Comparison of ENCODE assay signal across 26 cellular contexts in genomic region chr7:96654630-96655188, GRCh38. TPM values are rescaled to one million over a fixed set of nuclear protein-coding genes. Genes with fewer than 3 reads are reported as not detected.
DNase-seq lines count a peak whose midpoint lies in the region; ATAC-seq and TF ChIP-seq lines count a peak whose summit lies in the region.
"Had no signal": no experiment of that assay in that cellular context is flagged by ENCODE, and none has a peak within 500 bp of the region (broad histone marks: within the 10 kb centered on the region; RNA-seq: fewer than 3 reads in every experiment).

No MANE protein-coding gene starts in this region.

- H3K27me3 Mint-ChIP-seq in CD14-positive monocyte (ENCODE audit: low read depth in 3 of 3), result peaks cover 0 to 2% (median 2%) of the 10 kb centered on the region in 3 donors
- no peaks in the 10 kb centered on the region for H3K27me3 Mint-ChIP-seq in naive thymus-derived CD4-positive, alpha-beta T cell
- H3K27me3 Mint-ChIP-seq: activated naive CD8-positive, alpha-beta T cell treated with anti-CD3 and anti-CD28 coated beads, Interleukin-2, amount 10 ng/mL, durations not matched to agents 7 days and 5 days; IgD-negative memory B cell; T-cell had no signal

- H3K4me1 Mint-ChIP-seq in CD14-positive monocyte, result no peaks in the 10 kb centered on the region
- H3K4me1 Mint-ChIP-seq in naive thymus-derived CD4-positive, alpha-beta T cell, result peaks cover 0 to 5% (median 2%) of the 10 kb centered on the region in 7 donors
- H3K4me1 Mint-ChIP-seq: activated naive CD8-positive, alpha-beta T cell treated with anti-CD3 and anti-CD28 coated beads, Interleukin-2, amount 10 ng/mL, durations not matched to agents 7 days and 5 days; IgD-negative memory B cell; T-cell had no signal

- no peak for TF ChIP-seq CTCF in CD14-positive monocyte (IDR thresholded peaks at IDR 0.05)

- CTCF ChIA-PET in HEK293T (lab: Yijun Ruan, JAX), result interaction anchor here (0.6 kb wide), 1 partner anchor 258 kb away, joined by 3 read pairs; no protein-coding TSS in a partner anchor
- CTCF ChIA-PET in naive thymus-derived CD4-positive, alpha-beta T cell (lab: Charles Lee), result no interaction called here

- peaks cover 0 to 5% (median 0%) of the 10 kb centered on the region in 7 donors for H3K9me3 Mint-ChIP-seq in CD14-positive monocyte
- H3K9me3 Mint-ChIP-seq in naive thymus-derived CD4-positive, alpha-beta T cell, result peaks cover 0 to 13% (median 2%) of the 10 kb centered on the region in 11 donors
- H3K9me3 Mint-ChIP-seq: natural killer cell treated with Interleukin-12 subunit alpha and Interleukin-12 subunit beta and Interleukin-15 and Interleukin-18, amount 100 ng/mL, for 72 hours had no signal

- no peaks in the 10 kb centered on the region for H3K36me3 ChIP-seq in MG63
- H3K36me3 ChIP-seq in naive thymus-derived CD4-positive, alpha-beta T cell (ENCODE audit: control insufficient read depth in 2 of 3, insufficient read depth in 3 of 3, low read length in 3 of 3), result no peaks in the 10 kb centered on the region
- H3K36me3 ChIP-seq: cardiac muscle cell, WERI-Rb-1 had no signal

- POLR2A ChIA-PET in HEK293T (lab: Yijun Ruan, JAX), result no interaction called here
- POLR2A ChIA-PET in naive thymus-derived CD4-positive, alpha-beta T cell (lab: Charles Lee), result no interaction called here

- DNase-seq in DMS153 (lab: John Stamatoyannopoulos, UW), result peak; percentile 85
- peak; percentile 45 for DNase-seq in HEK293T (ENCODE audit: extremely low spot score)
- DNase-seq in NCI-H2081 (lab: John Stamatoyannopoulos, UW), result peak; percentile 79 to 93
- no peak for DNase-seq in CD14-positive monocyte (ENCODE audit: low spot score)
- DNase-seq in MG63, result no peak
- no peak for DNase-seq in naive thymus-derived CD4-positive, alpha-beta T cell
- DNase-seq: activated CD4-positive, alpha-beta T cell treated with anti-CD3 and anti-CD28 coated beads for 48 hours; activated effector memory CD4-positive, alpha-beta T cell treated with Interleukin-2 at 50 U/mL for 16 hours; activated naive CD8-positive, alpha-beta T cell treated with anti-CD3 and anti-CD28 coated beads, Interleukin-2, amount 10 ng/mL, durations not matched to agents 7 days and 5 days; aorta; DND-41; effector CD4-positive, alpha-beta T cell; NCI-H1105 treated with DMSO at 0.1 percent for 48 hours; NCI-H82; OCI-M1; stimulated activated CD4-positive, alpha-beta T cell treated with anti-CD3 and anti-CD28 coated beads, Interleukin-4, amount 100 ng/mL, for 4 hours; T-cell; WERI-Rb-1 had no signal

- no peak overlapping the region for H3K27ac Mint-ChIP-seq in CD14-positive monocyte
- no peak overlapping the region for H3K27ac Mint-ChIP-seq in naive thymus-derived CD4-positive, alpha-beta T cell
- H3K27ac Mint-ChIP-seq: activated naive CD8-positive, alpha-beta T cell treated with anti-CD3 and anti-CD28 coated beads, Interleukin-2, amount 10 ng/mL, durations not matched to agents 7 days and 5 days; IgD-negative memory B cell; natural killer cell treated with Interleukin-12 subunit alpha and Interleukin-12 subunit beta and Interleukin-15 and Interleukin-18, amount 100 ng/mL, for 72 hours; T-cell had no signal

- ATAC-seq in esophagus mucosa, result peak; percentile 77
- ATAC-seq in naive thymus-derived CD4-positive, alpha-beta T cell, result no peak
- ATAC-seq: natural killer cell treated with Interleukin-12 subunit alpha and Interleukin-12 subunit beta and Interleukin-15 and Interleukin-18, amount 100 ng/mL, for 72 hours; T-cell had no signal

- H3K27ac ChIP-seq in naive thymus-derived CD4-positive, alpha-beta T cell (ENCODE audit: low read depth, low read length), result no peak overlapping the region
- H3K27ac ChIP-seq: C4-2B, cardiac muscle cell, hepatocyte, tibial nerve, WERI-Rb-1 had no signal

- no peaks in the 10 kb centered on the region for H3K9me3 ChIP-seq in MG63
- H3K9me3 ChIP-seq in naive thymus-derived CD4-positive, alpha-beta T cell (ENCODE audit: control insufficient read depth in 2 of 3, low read length in 3 of 3), result no peaks in the 10 kb centered on the region
- H3K9me3 ChIP-seq: tibial nerve had no signal

- no peaks in the 10 kb centered on the region for H3K4me1 ChIP-seq in naive thymus-derived CD4-positive, alpha-beta T cell (ENCODE audit: control insufficient read depth in 2 of 2, insufficient read depth in 2 of 2, low read length in 2 of 2)
- H3K4me1 ChIP-seq: tibial nerve had no signal

- no peaks in the 10 kb centered on the region for H3K27me3 ChIP-seq in MG63
- H3K27me3 ChIP-seq in naive thymus-derived CD4-positive, alpha-beta T cell (ENCODE audit: control insufficient read depth in 2 of 2, insufficient read depth in 2 of 2, low read length in 2 of 2), result no peaks in the 10 kb centered on the region
- H3K27me3 ChIP-seq: cardiac muscle cell, hepatocyte, tibial nerve had no signal

- intact Hi-C loops in CD14-positive monocyte (cut with micrococcal nuclease), result no loop called here
- intact Hi-C loops in naive thymus-derived CD4-positive, alpha-beta T cell (cut with micrococcal nuclease), result no loop called here

- no peak overlapping the region for H3K4me3 ChIP-seq in MG63
- no peak overlapping the region for H3K4me3 ChIP-seq in naive thymus-derived CD4-positive, alpha-beta T cell (ENCODE audit: low read length)
- H3K4me3 ChIP-seq: cardiac muscle cell, hepatocyte, lung, tibial nerve had no signal

- H3K4me3 Mint-ChIP-seq in CD14-positive monocyte, result no peak overlapping the region
- H3K4me3 Mint-ChIP-seq in naive thymus-derived CD4-positive, alpha-beta T cell, result no peak overlapping the region
- H3K4me3 Mint-ChIP-seq: activated naive CD8-positive, alpha-beta T cell treated with anti-CD3 and anti-CD28 coated beads, Interleukin-2, amount 10 ng/mL, durations not matched to agents 7 days and 5 days; IgD-negative memory B cell; natural killer cell treated with Interleukin-12 subunit alpha and Interleukin-12 subunit beta and Interleukin-15 and Interleukin-18, amount 100 ng/mL, for 72 hours; T-cell had no signal

- H3K36me3 Mint-ChIP-seq in CD14-positive monocyte, result no peaks in the 10 kb centered on the region
- H3K36me3 Mint-ChIP-seq in naive thymus-derived CD4-positive, alpha-beta T cell, result peaks cover 0 to 24% (median 15%) of the 10 kb centered on the region in 5 donors
- H3K36me3 Mint-ChIP-seq: activated naive CD8-positive, alpha-beta T cell treated with anti-CD3 and anti-CD28 coated beads, Interleukin-2, amount 10 ng/mL, durations not matched to agents 7 days and 5 days; natural killer cell treated with Interleukin-12 subunit alpha and Interleukin-12 subunit beta and Interleukin-15 and Interleukin-18, amount 100 ng/mL, for 72 hours had no signal

TF ChIP-seq in HEK293T, 16 proteins besides CTCF, POLR2A, EP300 and RAD21:
- TF ChIP-seq ARNT (IDR thresholded peaks at IDR 0.05) (no peak), BHLHE40 (IDR thresholded peaks at IDR 0.05; ENCODE audit: borderline replicate concordance) (no peak), L3MBTL2 (conservative IDR thresholded peaks at IDR 0.05) (peak; percentile 40), NFRKB (IDR thresholded peaks at IDR 0.05) (no peak), PKNOX1 (IDR thresholded peaks at IDR 0.05) (peak; percentile 84), FOXA1 (IDR thresholded peaks at IDR 0.05) (no peak), HDGF (IDR thresholded peaks at IDR 0.05; ENCODE audit: borderline replicate concordance) (no peak), LEF1 (IDR thresholded peaks at IDR 0.05; ENCODE audit: borderline replicate concordance) (no peak), TARDBP (IDR thresholded peaks at IDR 0.05) (no peak), CTBP1 (IDR thresholded peaks at IDR 0.05; ENCODE audit: borderline replicate concordance) (no peak)

RNA-seq across cellular contexts. Expression of gene SEM1, which starts 54.9 kb away (rescaled TPM):
- 49.3 TPM for total RNA-seq in esophagus mucosa
- 100 to 1,000 TPM in 1 of 2 donors, 10 to 100 TPM in 1; 98.1 to 117 TPM for polyA plus RNA-seq in CD14-positive monocyte
- 15.8 and 33.8 TPM in 2 replicates for total RNA-seq in MG63 (2014; rRNA removed; shearing (Covaris generic); ENCODE audit: low replicate concordance)
- total RNA-seq in naive thymus-derived CD4-positive, alpha-beta T cell, result 10 to 100 TPM; 15.4 to 46.6 (median 28.3) TPM
- 100 to 1,000 TPM in 1 of 2 donors, 10 to 100 TPM in 1; 61.5 to 102 TPM for polyA plus RNA-seq in naive thymus-derived CD4-positive, alpha-beta T cell

Comparison
In these comparisons a context has a peak if more than half of its experiments do, and no peak if none do; other contexts are left out.
1. DNase-seq: peak in DMS153 (single experiment), HEK293T (single experiment) and NCI-H2081 (2 of 2); none in CD14-positive monocyte (single experiment), MG63 (single experiment) and naive thymus-derived CD4-positive, alpha-beta T cell (0 of 9).